ENCODE assay signal across 26 cellular contexts in genomic region chr5:32066448-32066847, GRCh38.
"Had no signal": no experiment of that assay in that cellular context is flagged by ENCODE, and none has a peak within 500 bp of the region (broad histone marks: within the 10 kb centered on the region; RNA-seq: fewer than 3 reads in every experiment).

No MANE protein-coding gene starts in this region.

- H3K9me3 Mint-ChIP-seq: activated CD8-positive, alpha-beta T cell treated with anti-CD3 and anti-CD28 coated beads for 36 hours; activated naive CD4-positive, alpha-beta T cell treated with anti-CD3 and anti-CD28 coated beads for 36 hours; activated naive CD4-positive, alpha-beta T cell treated with anti-CD3 and anti-CD28 coated beads, Interleukin-2, amount 50 U/mL, for 24 hours; activated naive CD8-positive, alpha-beta T cell treated with anti-CD3 and anti-CD28 coated beads for 36 hours; activated naive CD8-positive, alpha-beta T cell treated with anti-CD3 and anti-CD28 coated beads, Interleukin-2, amount 50 U/mL, for 24 hours; activated T-cell treated with anti-CD3 and anti-CD28 coated beads, Interleukin-2, amount 50 U/mL, for 4 hours; activated T-helper 17 cell treated with anti-CD3 and anti-CD28 coated beads, Interleukin-2, amount 50 U/mL, for 72 hours; dendritic cell treated with granulocyte-macrophage colony-stimulating factor and Interleukin-4, amounts not matched to agents 40 ng/mL and 50 ng/mL, for 4 days; endodermal cell had no signal

- H3K4me3 Mint-ChIP-seq: activated CD8-positive, alpha-beta T cell treated with anti-CD3 and anti-CD28 coated beads for 36 hours; activated naive CD4-positive, alpha-beta T cell treated with anti-CD3 and anti-CD28 coated beads for 36 hours; activated naive CD4-positive, alpha-beta T cell treated with anti-CD3 and anti-CD28 coated beads, Interleukin-2, amount 50 U/mL, for 24 hours; activated naive CD8-positive, alpha-beta T cell treated with anti-CD3 and anti-CD28 coated beads for 36 hours; activated naive CD8-positive, alpha-beta T cell treated with anti-CD3 and anti-CD28 coated beads, Interleukin-2, amount 50 U/mL, for 24 hours; activated T-cell treated with anti-CD3 and anti-CD28 coated beads, Interleukin-2, amount 50 U/mL, for 4 hours; activated T-helper 17 cell treated with anti-CD3 and anti-CD28 coated beads, Interleukin-2, amount 50 U/mL, for 72 hours; dendritic cell treated with granulocyte-macrophage colony-stimulating factor and Interleukin-4, amounts not matched to agents 40 ng/mL and 50 ng/mL, for 4 days; endodermal cell had no signal

- H3K4me1 Mint-ChIP-seq: activated naive CD4-positive, alpha-beta T cell treated with anti-CD3 and anti-CD28 coated beads, Interleukin-2, amount 50 U/mL, for 24 hours; activated T-helper 17 cell treated with anti-CD3 and anti-CD28 coated beads, Interleukin-2, amount 50 U/mL, for 72 hours; endodermal cell had no signal

- DNase-seq: activated CD4-positive, alpha-beta T cell treated with anti-CD3 and anti-CD28 coated beads for 48 hours; activated CD4-positive, alpha-beta T cell treated with anti-CD3 and anti-CD28 coated beads, Interleukin-2, amount 50 U/mL, for 1 hour; activated CD4-positive, alpha-beta T cell treated with anti-CD3 and anti-CD28 coated beads, Interleukin-2, amount 50 U/mL, for 48 hours; activated CD8-positive, alpha-beta memory T cell treated with anti-CD3 and anti-CD28 coated beads for 24 hours; activated CD8-positive, alpha-beta T cell treated with anti-CD3 and anti-CD28 coated beads for 36 hours; activated effector memory CD4-positive, alpha-beta T cell treated with Interleukin-2 at 50 U/mL for 16 hours; activated naive CD4-positive, alpha-beta T cell treated with anti-CD3 and anti-CD28 coated beads for 36 hours; activated naive CD8-positive, alpha-beta T cell treated with anti-CD3 and anti-CD28 coated beads for 36 hours; activated naive CD8-positive, alpha-beta T cell treated with anti-CD3 and anti-CD28 coated beads, Interleukin-2, amount 50 U/mL, for 24 hours; activated T-cell treated with anti-CD3 and anti-CD28 coated beads, Interleukin-2, amount 50 U/mL, for 4 hours; adrenal gland; amygdala; aorta; body of pancreas; central memory CD4-positive, alpha-beta T cell; cerebellar nuclear complex; dorsolateral prefrontal cortex; effector memory CD4-positive, alpha-beta T cell; endodermal cell; erythroblast; foreskin melanocyte; T-helper 2 cell had no signal

- ATAC-seq: activated CD8-positive, alpha-beta T cell treated with anti-CD3 and anti-CD28 coated beads for 36 hours; activated naive CD8-positive, alpha-beta T cell treated with anti-CD3 and anti-CD28 coated beads, Interleukin-2, amount 50 U/mL, for 24 hours; activated T-cell treated with anti-CD3 and anti-CD28 coated beads, Interleukin-2, amount 50 U/mL, for 4 hours; activated T-helper 17 cell treated with anti-CD3 and anti-CD28 coated beads, Interleukin-2, amount 50 U/mL, for 72 hours; body of pancreas; gastroesophageal sphincter had no signal

- H3K36me3 Mint-ChIP-seq: activated naive CD4-positive, alpha-beta T cell treated with anti-CD3 and anti-CD28 coated beads, Interleukin-2, amount 50 U/mL, for 24 hours; activated naive CD8-positive, alpha-beta T cell treated with anti-CD3 and anti-CD28 coated beads for 36 hours had no signal

- H3K27ac Mint-ChIP-seq: activated CD8-positive, alpha-beta T cell treated with anti-CD3 and anti-CD28 coated beads for 36 hours; activated naive CD4-positive, alpha-beta T cell treated with anti-CD3 and anti-CD28 coated beads for 36 hours; activated naive CD4-positive, alpha-beta T cell treated with anti-CD3 and anti-CD28 coated beads, Interleukin-2, amount 50 U/mL, for 24 hours; activated naive CD8-positive, alpha-beta T cell treated with anti-CD3 and anti-CD28 coated beads for 36 hours; activated naive CD8-positive, alpha-beta T cell treated with anti-CD3 and anti-CD28 coated beads, Interleukin-2, amount 50 U/mL, for 24 hours; activated T-helper 17 cell treated with anti-CD3 and anti-CD28 coated beads, Interleukin-2, amount 50 U/mL, for 72 hours; dendritic cell treated with granulocyte-macrophage colony-stimulating factor and Interleukin-4, amounts not matched to agents 40 ng/mL and 50 ng/mL, for 4 days; endodermal cell had no signal

- H3K27me3 Mint-ChIP-seq: activated CD8-positive, alpha-beta T cell treated with anti-CD3 and anti-CD28 coated beads for 36 hours; activated naive CD4-positive, alpha-beta T cell treated with anti-CD3 and anti-CD28 coated beads, Interleukin-2, amount 50 U/mL, for 24 hours; activated naive CD8-positive, alpha-beta T cell treated with anti-CD3 and anti-CD28 coated beads for 36 hours; activated naive CD8-positive, alpha-beta T cell treated with anti-CD3 and anti-CD28 coated beads, Interleukin-2, amount 50 U/mL, for 24 hours; activated T-helper 17 cell treated with anti-CD3 and anti-CD28 coated beads, Interleukin-2, amount 50 U/mL, for 72 hours; dendritic cell treated with granulocyte-macrophage colony-stimulating factor and Interleukin-4, amounts not matched to agents 40 ng/mL and 50 ng/mL, for 4 days had no signal
